21 cellular contexts compared by ENCODE assay signal in genomic region chrX:2348225-2348624, GRCh38.
"Had no signal": no experiment of that assay in that cellular context is flagged by ENCODE, and none has a peak within 500 bp of the region (broad histone marks: within the 10 kb centered on the region; RNA-seq: fewer than 3 reads in every experiment).

No MANE protein-coding gene starts in this region.

- H3K4me3 ChIP-seq: MG63, SJCRH30, SK-N-MC had no signal

- H3K9me3 ChIP-seq: MG63 had no signal

- H3K36me3 ChIP-seq: SJCRH30 had no signal

- H3K27me3 ChIP-seq: MG63, SJCRH30 had no signal

- H3K27ac ChIP-seq: SJCRH30, SK-N-MC had no signal

- DNase-seq: IMR-90, Karpas-422, KG1, MG63, NCI-H1092, NCI-H1105 treated with DMSO at 0.1 percent for 48 hours, NCI-H1417 treated with DMSO at 0.1 percent for 48 hours, NCI-H187, NCI-H2029, NCI-H2081 treated with DMSO at 0.1 percent for 48 hours, NCI-H2171, NCI-H226, NCI-H446, NCI-H510A, NCI-H524 treated with DMSO at 0.1 percent for 48 hours, NCI-H69, NCI-H774, RPMI8226, SHP77, SJCRH30 had no signal
